1 cellular context compared by ENCODE assay signal in genomic region chr13:23600534-23600933, GRCh38.
TF ChIP-seq lines count a peak whose summit lies in the region.

No MANE protein-coding gene starts in this region.

TF ChIP-seq in HepG2, 621 proteins besides CTCF, POLR2A, EP300 and RAD21 (continued from another document):
- TF ChIP-seq PAXIP1 (CRISPR knock-in tag; conservative IDR thresholded peaks at IDR 0.05) (no peak), FOXK1 (CRISPR knock-in tag; IDR thresholded peaks at IDR 0.05; ENCODE audit: borderline replicate concordance, low read depth) (no peak), ZNF790 (CRISPR knock-in tag; IDR thresholded peaks at IDR 0.05; ENCODE audit: borderline replicate concordance) (no peak), ATF6 (CRISPR knock-in tag; conservative IDR thresholded peaks at IDR 0.05) (no peak), BRCA1 (CRISPR knock-in tag; IDR thresholded peaks at IDR 0.05) (no peak)
